In the genomic region with DNA sequence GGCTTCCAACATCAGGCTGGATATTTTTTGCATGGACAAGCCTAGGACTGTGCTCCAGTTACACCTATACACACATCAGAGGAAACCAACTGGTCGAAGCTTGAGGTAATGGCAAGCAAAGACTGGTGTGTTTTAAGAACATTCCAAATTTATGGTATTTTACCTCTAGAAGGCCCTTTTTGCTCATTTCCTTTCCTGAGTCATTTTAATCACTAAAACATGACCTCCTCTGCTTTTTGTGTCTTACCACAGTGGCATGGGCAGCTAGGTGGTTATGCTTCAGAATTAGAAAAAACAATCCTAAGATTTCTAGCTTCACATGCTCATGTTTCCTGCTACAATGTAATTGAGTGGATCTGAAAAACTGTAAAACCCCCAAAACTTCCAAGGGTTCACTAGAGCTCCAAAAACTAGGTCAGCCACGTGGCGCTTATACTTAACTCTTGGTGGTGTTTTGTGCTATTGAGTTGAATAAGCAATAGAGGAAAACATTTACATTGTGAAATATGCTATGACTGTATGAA, we compare ENCODE assay signal across 23 cellular contexts. TPM values are rescaled to one million over a fixed set of nuclear protein-coding genes. Genes with fewer than 3 reads are reported as not detected.
DNase-seq lines count a peak whose midpoint lies in the region; ATAC-seq, FAIRE-seq and TF ChIP-seq lines count a peak whose summit lies in the region.
"Had no signal": no experiment of that assay in that cellular context is flagged by ENCODE, and none has a peak within 500 bp of the region (broad histone marks: within the 10 kb centered on the region; RNA-seq: fewer than 3 reads in every experiment).

No MANE protein-coding gene starts in this region.

- no peak for TF ChIP-seq CTCF in D721Med (IDR thresholded peaks at IDR 0.05; ENCODE audit: insufficient read depth, missing control alignments)

- FAIRE-seq in D721Med (lab: Jason Lieb, UNC): no peak
- FAIRE-seq: bronchial epithelial cell had no signal

- H3K36me3 Mint-ChIP-seq in activated naive CD4-positive, alpha-beta T cell treated with anti-CD3 and anti-CD28 coated beads, Interleukin-2, amount 50 U/mL, for 72 hours: no peaks in the 10 kb centered on the region
- H3K36me3 Mint-ChIP-seq in effector memory CD8-positive, alpha-beta T cell (ENCODE audit: insufficient read depth): no peaks in the 10 kb centered on the region
- H3K36me3 Mint-ChIP-seq in stimulated activated effector memory CD8-positive, alpha-beta T cell treated with anti-CD3 and anti-CD28 coated beads, Interleukin-12 subunit alpha, Interleukin-12 subunit beta, amount 100 ng/mL, for 72 hours: no peaks in the 10 kb centered on the region
- H3K36me3 Mint-ChIP-seq: activated naive CD4-positive, alpha-beta T cell treated with anti-CD3 and anti-CD28 coated beads, Interleukin-2, amount 50 U/mL, for 24 hours had no signal

- no peaks in the 10 kb centered on the region for H3K27me3 Mint-ChIP-seq in effector memory CD8-positive, alpha-beta T cell
- H3K27me3 Mint-ChIP-seq: activated naive CD4-positive, alpha-beta T cell treated with anti-CD3 and anti-CD28 coated beads, Interleukin-2, amount 50 U/mL, for 24 hours had no signal

- DNase-seq in activated naive CD4-positive, alpha-beta T cell treated with anti-CD3 and anti-CD28 coated beads, Interleukin-2, amount 50 U/mL, for 72 hours (ENCODE audit: low spot score in 2 of 2): peak in 1 of 2 donors; percentile 24
- no peak for DNase-seq in activated naive CD4-positive, alpha-beta T cell treated with anti-CD3 and anti-CD28 coated beads, Interleukin-2, amount 50 U/mL, for 16 hours
- DNase-seq in LHCN-M2 (ENCODE audit: low read depth) (peak; percentile 40), 8988T (no peak), NCI-H2107 treated with DMSO at 0.1 percent for 48 hours (lab: John Stamatoyannopoulos, UW; ENCODE audit: unreplicated experiment) (no peak), D721Med (ENCODE audit: insufficient read length, low spot score) (no peak)
- DNase-seq in effector memory CD8-positive, alpha-beta T cell: no peak
- no peak for DNase-seq in stimulated activated effector memory CD8-positive, alpha-beta T cell treated with anti-CD3 and anti-CD28 coated beads, Interleukin-12 subunit alpha, Interleukin-12 subunit beta, amount 100 ng/mL, for 72 hours (ENCODE audit: low spot score in 2 of 2)
- DNase-seq: COR-L47, dermis blood vessel endothelial cell, EL, H7, left ventricle myocardium superior, NCI-H1048, NCI-H526 treated with DMSO at 0.1 percent for 48 hours, occipital lobe, right cardiac atrium, Right ventricle myocardium superior, substantia nigra, WERI-Rb-1 had no signal

- peak; percentile 58 to 85 for ATAC-seq in activated naive CD4-positive, alpha-beta T cell treated with anti-CD3 and anti-CD28 coated beads, Interleukin-2, amount 50 U/mL, for 72 hours
- ATAC-seq in effector memory CD8-positive, alpha-beta T cell (replicated peaks): peak; percentile 17
- peak; percentile 82 for ATAC-seq in stimulated activated effector memory CD8-positive, alpha-beta T cell treated with anti-CD3 and anti-CD28 coated beads, Interleukin-12 subunit alpha, Interleukin-12 subunit beta, amount 100 ng/mL, for 72 hours
- ATAC-seq: left ventricle myocardium superior, right cardiac atrium had no signal

- no peak overlapping the region for H3K4me3 Mint-ChIP-seq in effector memory CD8-positive, alpha-beta T cell
- H3K4me3 Mint-ChIP-seq in stimulated activated effector memory CD8-positive, alpha-beta T cell treated with anti-CD3 and anti-CD28 coated beads, Interleukin-12 subunit alpha, Interleukin-12 subunit beta, amount 100 ng/mL, for 72 hours: no peak overlapping the region
- H3K4me3 Mint-ChIP-seq: activated naive CD4-positive, alpha-beta T cell treated with anti-CD3 and anti-CD28 coated beads, Interleukin-2, amount 50 U/mL, for 24 hours had no signal

- no peaks in the 10 kb centered on the region for H3K4me1 Mint-ChIP-seq in effector memory CD8-positive, alpha-beta T cell (ENCODE audit: low read depth in 2 of 2)
- H3K4me1 Mint-ChIP-seq in stimulated activated effector memory CD8-positive, alpha-beta T cell treated with anti-CD3 and anti-CD28 coated beads, Interleukin-12 subunit alpha, Interleukin-12 subunit beta, amount 100 ng/mL, for 72 hours: peaks cover 14% of the 10 kb centered on the region
- H3K4me1 Mint-ChIP-seq: activated naive CD4-positive, alpha-beta T cell treated with anti-CD3 and anti-CD28 coated beads, Interleukin-2, amount 50 U/mL, for 24 hours had no signal

- peak overlapping the region; percentile 78 to 91 for H3K27ac Mint-ChIP-seq in activated naive CD4-positive, alpha-beta T cell treated with anti-CD3 and anti-CD28 coated beads, Interleukin-2, amount 50 U/mL, for 72 hours
- H3K27ac Mint-ChIP-seq in effector memory CD8-positive, alpha-beta T cell: no peak overlapping the region
- H3K27ac Mint-ChIP-seq in stimulated activated effector memory CD8-positive, alpha-beta T cell treated with anti-CD3 and anti-CD28 coated beads, Interleukin-12 subunit alpha, Interleukin-12 subunit beta, amount 100 ng/mL, for 72 hours: peak overlapping the region; percentile 40
- H3K27ac Mint-ChIP-seq: activated naive CD4-positive, alpha-beta T cell treated with anti-CD3 and anti-CD28 coated beads, Interleukin-2, amount 50 U/mL, for 24 hours had no signal

- H3K9me3 Mint-ChIP-seq in activated naive CD4-positive, alpha-beta T cell treated with anti-CD3 and anti-CD28 coated beads, Interleukin-2, amount 50 U/mL, for 72 hours: no peaks in the 10 kb centered on the region
- no peaks in the 10 kb centered on the region for H3K9me3 Mint-ChIP-seq in effector memory CD8-positive, alpha-beta T cell
- no peaks in the 10 kb centered on the region for H3K9me3 Mint-ChIP-seq in stimulated activated effector memory CD8-positive, alpha-beta T cell treated with anti-CD3 and anti-CD28 coated beads, Interleukin-12 subunit alpha, Interleukin-12 subunit beta, amount 100 ng/mL, for 72 hours
- H3K9me3 Mint-ChIP-seq: activated naive CD4-positive, alpha-beta T cell treated with anti-CD3 and anti-CD28 coated beads, Interleukin-2, amount 50 U/mL, for 24 hours had no signal

RNA-seq across cellular contexts. Expression of a gene that starts 30.6 kb away (rescaled TPM):
- total RNA-seq in activated naive CD4-positive, alpha-beta T cell treated with anti-CD3 and anti-CD28 coated beads, Interleukin-2, amount 50 U/mL, for 72 hours: not detected
- total RNA-seq in LHCN-M2 (2014; rRNA removed): 541 and 762 TPM in 2 replicates
- polyA plus RNA-seq in LHCN-M2 (2012): 335 TPM
- total RNA-seq: bronchial epithelial cell; H7; left ventricle myocardium superior; occipital lobe; Right ventricle myocardium superior; T-helper 1 cell treated with Interleukin-12 subunit alpha and Interleukin-12 subunit beta and Interleukin-4 antibody, amounts not matched to agents 30 ng/mL and 1 ng/mL, for 36 hours had no signal

Comparison
In these comparisons a context has a peak if more than half of its experiments do, and no peak if none do; other contexts are left out.
1. ATAC-seq: peak in every context shown above with its lines; median percentile 82 in stimulated activated effector memory CD8-positive, alpha-beta T cell treated with anti-CD3 and anti-CD28 coated beads, Interleukin-12 subunit alpha, Interleukin-12 subunit beta, amount 100 ng/mL, for 72 hours; 72 in activated naive CD4-positive, alpha-beta T cell treated with anti-CD3 and anti-CD28 coated beads, Interleukin-2, amount 50 U/mL, for 72 hours; 17 in effector memory CD8-positive, alpha-beta T cell.
2. H3K27ac Mint-ChIP-seq: peak in activated naive CD4-positive, alpha-beta T cell treated with anti-CD3 and anti-CD28 coated beads, Interleukin-2, amount 50 U/mL, for 72 hours (2 of 2) and stimulated activated effector memory CD8-positive, alpha-beta T cell treated with anti-CD3 and anti-CD28 coated beads, Interleukin-12 subunit alpha, Interleukin-12 subunit beta, amount 100 ng/mL, for 72 hours (single experiment); none in effector memory CD8-positive, alpha-beta T cell (0 of 2).
3. RNA of a gene that starts 30.6 kb away (total RNA-seq): 541 to 762 TPM in LHCN-M2; not detected in activated naive CD4-positive, alpha-beta T cell treated with anti-CD3 and anti-CD28 coated beads, Interleukin-2, amount 50 U/mL, for 72 hours; every median in the first group is over 100 times any median in the second.